In the genomic region with DNA sequence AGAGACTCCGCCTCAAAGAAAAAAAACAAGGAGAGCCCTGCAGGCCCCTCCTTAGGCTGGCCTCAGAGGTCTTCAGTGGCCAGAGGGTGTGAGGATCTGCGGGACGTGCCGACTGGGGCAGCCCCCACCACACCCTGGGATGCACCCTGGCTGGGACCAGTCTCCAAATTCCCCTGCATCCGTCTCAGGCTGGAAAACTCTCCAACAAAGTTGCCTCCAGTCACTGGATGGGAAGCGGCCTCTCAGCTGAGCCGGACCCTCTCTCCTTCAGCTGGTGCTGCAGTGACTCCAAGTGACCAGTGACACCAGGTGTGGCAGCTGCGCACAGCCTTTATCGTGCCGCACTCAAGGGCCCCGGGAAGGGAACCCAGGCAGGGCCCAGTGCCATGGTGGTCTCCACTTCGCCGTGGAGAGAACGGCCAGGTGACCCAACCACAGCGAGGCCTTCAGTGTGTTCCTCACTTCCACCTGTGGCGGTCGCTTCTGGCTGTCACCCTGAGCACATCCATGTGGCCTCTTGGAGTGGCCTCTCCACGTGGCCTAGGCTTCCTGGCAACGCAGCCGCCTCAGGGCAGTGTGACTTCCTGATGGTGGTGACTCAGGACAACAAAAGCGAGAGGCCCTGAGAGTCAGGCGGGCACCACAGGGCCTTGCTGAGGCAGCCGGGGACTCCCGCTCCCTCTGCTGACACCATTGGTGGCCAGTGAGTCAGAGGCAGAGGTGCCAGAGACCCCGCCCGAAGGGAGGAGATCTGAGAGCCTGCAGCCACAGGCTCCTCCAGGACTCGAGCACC, we compare ENCODE assay signal across 8 cellular contexts. TPM values are rescaled to one million over a fixed set of nuclear protein-coding genes. Genes with fewer than 3 reads are reported as not detected.
DNase-seq lines count a peak whose midpoint lies in the region; ATAC-seq and TF ChIP-seq lines count a peak whose summit lies in the region.

No MANE protein-coding gene starts in this region.

- no peak for ATAC-seq in HG02938 (IDR thresholded peaks at IDR 0.05; ENCODE audit: unreplicated experiment)
- no peak for ATAC-seq in GM21526 (IDR thresholded peaks at IDR 0.05; ENCODE audit: low FRiP score, unreplicated experiment)

- no peak overlapping the region for H3K4me3 Mint-ChIP-seq in Calu3 (ENCODE audit: low read depth, unreplicated experiment)

- H2BK12ac ChIP-seq in neuronal stem cell (ENCODE audit: low read length): no peak overlapping the region

- H3K9me3 ChIP-seq in neuronal stem cell (replicated peaks in 1 of 2; ENCODE audit: control insufficient read depth in 2 of 2, insufficient read depth in 1 of 2, low read depth in 1 of 2, low read length in 2 of 2): peaks cover 0 to 7% of the 10 kb centered on the region in 2 donors

- no peak overlapping the region for H2BK120ac ChIP-seq in neuronal stem cell (ENCODE audit: low read depth, low read length)

- no peaks in the 10 kb centered on the region for H3K9me3 Mint-ChIP-seq in Calu3 (ENCODE audit: low read depth, unreplicated experiment)

- peaks cover 9% of the 10 kb centered on the region for H3K4me1 Mint-ChIP-seq in Calu3 (ENCODE audit: low read depth, unreplicated experiment)

- no TSS peak for BruUV-seq in Calu3 (replicated peaks; lab: Mats Ljungman, UMichigan)

- no peak overlapping the region for H3K4me2 ChIP-seq in neuronal stem cell (ENCODE audit: insufficient read depth, low read length, poor library complexity, severe bottlenecking)

- H3K36me3 ChIP-seq in brain microvascular endothelial cell (replicated peaks) (peaks cover 4% of the 10 kb centered on the region), neuronal stem cell (replicated peaks in 1 of 2; ENCODE audit: control insufficient read depth in 2 of 2, insufficient read depth in 2 of 2, low read length in 2 of 2) (peaks cover 9 to 13% of the 10 kb centered on the region in 2 donors)

- H2BK5ac ChIP-seq in neuronal stem cell (ENCODE audit: low read length): peak overlapping the region; percentile 87

- H3K27me3 ChIP-seq in brain microvascular endothelial cell (replicated peaks): no peaks in the 10 kb centered on the region
- H3K27me3 ChIP-seq in neuronal stem cell (ENCODE audit: control insufficient read depth in 3 of 3, insufficient read depth in 3 of 3, low read depth in 1 of 3, low read length in 3 of 3): no peaks in the 10 kb centered on the region

- peak; percentile 87 for DNase-seq in Calu3
- DNase-seq in RKO (ENCODE audit: low spot score): peak; percentile 81
- DNase-seq in brain microvascular endothelial cell: peak; percentile 78
- DNase-seq in neuronal stem cell (ENCODE audit: low spot score): no peak
- DNase-seq in NCI-H146 (lab: John Stamatoyannopoulos, UW): no peak
- DNase-seq in globus pallidus (ENCODE audit: low spot score): no peak

- CTCF ChIA-PET in Calu3 (lab: Charles Lee): no interaction called here

- H3K14ac ChIP-seq in neuronal stem cell (ENCODE audit: low read length): no peak overlapping the region

- no peak overlapping the region for H2AFZ ChIP-seq in neuronal stem cell (ENCODE audit: low read length)

- H2BK15ac ChIP-seq in neuronal stem cell (ENCODE audit: low read length): no peak overlapping the region

- H3K27ac Mint-ChIP-seq in Calu3 (ENCODE audit: unreplicated experiment): no peak overlapping the region

- peaks cover 15% of the 10 kb centered on the region for H3K36me3 Mint-ChIP-seq in Calu3 (ENCODE audit: insufficient read depth, unreplicated experiment)

- H3K27me3 Mint-ChIP-seq in Calu3 (ENCODE audit: unreplicated experiment): no peaks in the 10 kb centered on the region

- no peak overlapping the region for H3K4ac ChIP-seq in neuronal stem cell (ENCODE audit: low read length)

- in situ Hi-C loops in brain microvascular endothelial cell (cut with HindIII; ENCODE audit: low pct_ligation_motif_present, low sequenced_read_pairs): no loop called here

- peak overlapping the region; percentile 3 for H4K91ac ChIP-seq in neuronal stem cell (ENCODE audit: low read depth, low read length, poor library complexity)

- no peak for TF ChIP-seq CTCF in Calu3 (IDR thresholded peaks at IDR 0.05; ENCODE audit: unreplicated experiment)
- no peak for TF ChIP-seq CTCF in brain microvascular endothelial cell (IDR thresholded peaks at IDR 0.05; ENCODE audit: low read depth, low read length, missing control alignments)

- H3K18ac ChIP-seq in neuronal stem cell (ENCODE audit: low read length): peak overlapping the region; percentile 28

- H3K9ac ChIP-seq in neuronal stem cell (ENCODE audit: low read depth, low read length, poor library complexity): no peak overlapping the region

- H3K79me1 ChIP-seq in neuronal stem cell (ENCODE audit: low read depth, low read length): peaks cover 5% of the 10 kb centered on the region

- no peaks in the 10 kb centered on the region for H3K4me1 ChIP-seq in neuronal stem cell (ENCODE audit: control insufficient read depth in 2 of 2, insufficient read depth in 1 of 2, low read depth in 1 of 2, low read length in 2 of 2)

- no peak overlapping the region for H2AK5ac ChIP-seq in neuronal stem cell (ENCODE audit: low read depth, low read length)

- H3K27ac ChIP-seq in brain microvascular endothelial cell (no peak overlapping the region), neuronal stem cell (replicated peaks; ENCODE audit: low read length) (no peak overlapping the region)

- H3K4me3 ChIP-seq in brain microvascular endothelial cell (ENCODE audit: low read depth, low read length) (no peak overlapping the region), neuronal stem cell (ENCODE audit: low read length in 2 of 2) (no peak overlapping the region)

- intact Hi-C loops in Calu3 (cut with micrococcal nuclease; ENCODE audit: unreplicated experiment): no loop called here

- H4K8ac ChIP-seq in neuronal stem cell (ENCODE audit: low read depth, low read length): peak overlapping the region; percentile 43

- H3K23ac ChIP-seq in neuronal stem cell (ENCODE audit: low read depth, low read length, poor library complexity): peak overlapping the region; percentile 80

- no CpG with 5 or more reads among the region's 27 CpGs for WGBS in neuronal stem cell (ENCODE audit: extremely low coverage in 2 of 2, insufficient read length in 2 of 2, insufficient replicate concordance in 1 of 2), 2 donors

RNA-seq across cellular contexts. Expression of a gene that starts 19.3 kb away (rescaled TPM):
- 28.1 and 29.9 TPM in 2 replicates for total RNA-seq in Calu3 (2022)
- 30.3 TPM for polyA plus RNA-seq in neuronal stem cell (2013, experiment 1 of 2)
- polyA plus RNA-seq in neuronal stem cell (2013, experiment 2 of 2): 27.6 TPM

RNA-seq across cellular contexts. Expression of a gene that starts 34.6 kb away (rescaled TPM):
- total RNA-seq in Calu3 (2022): 19.5 and 19.7 TPM in 2 replicates
- polyA plus RNA-seq in neuronal stem cell (2013, experiment 1 of 2): 44.5 TPM
- polyA plus RNA-seq in neuronal stem cell (2013, experiment 2 of 2): 42.3 TPM

Comparison
In these comparisons a context has a peak if more than half of its experiments do, and no peak if none do; other contexts are left out.
1. DNase-seq: peak in Calu3 (single experiment), RKO (single experiment) and brain microvascular endothelial cell (single experiment); none in neuronal stem cell (single experiment), NCI-H146 (single experiment) and globus pallidus (single experiment).